In the genomic region with DNA sequence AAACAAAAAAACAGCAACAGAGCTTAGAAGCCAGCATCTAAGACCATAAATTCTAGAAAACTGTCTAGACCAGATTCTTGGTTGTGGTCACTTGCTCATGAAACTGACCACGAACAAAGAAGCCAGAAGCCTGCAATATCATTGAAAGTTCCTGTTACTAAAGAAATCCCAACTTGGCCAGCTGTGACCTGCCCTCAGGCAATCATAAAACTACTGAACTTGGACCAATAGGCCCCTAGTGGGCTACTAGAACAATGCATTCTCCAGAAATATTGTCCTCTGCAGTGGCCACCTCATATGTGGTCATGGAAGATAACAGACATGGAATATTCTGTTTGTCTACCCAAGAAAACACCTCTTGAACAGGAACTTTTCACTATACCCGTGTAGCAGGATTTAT, we compare ENCODE assay signal across 14 cellular contexts.
DNase-seq lines count a peak whose midpoint lies in the region; ATAC-seq and TF ChIP-seq lines count a peak whose summit lies in the region.
"Had no signal": no experiment of that assay in that cellular context is flagged by ENCODE, and none has a peak within 500 bp of the region (broad histone marks: within the 10 kb centered on the region; RNA-seq: fewer than 3 reads in every experiment).

No MANE protein-coding gene starts in this region.

- ATAC-seq in HG02588 (IDR thresholded peaks at IDR 0.05; ENCODE audit: unreplicated experiment) (no peak), GM19035 (IDR thresholded peaks at IDR 0.05; ENCODE audit: unreplicated experiment) (no peak)
- ATAC-seq: activated CD8-positive, alpha-beta memory T cell treated with anti-CD3 and anti-CD28 coated beads, Interleukin-2, amount 10 ng/mL, durations not matched to agents 7 days and 5 days; effector memory CD8-positive, alpha-beta T cell; stimulated activated naive B cell treated with anti-CD40 and anti-IgM and Interleukin-4, amounts not matched to agents 10 μg/mL and 1 μg/mL and 100 μg/mL, for 72 hours; T-cell had no signal

- in situ Hi-C loops in astrocyte of the spinal cord (cut with HindIII; ENCODE audit: low sequenced_read_pairs), result no loop called here

- H3K4me3 ChIP-seq in astrocyte of the spinal cord (ENCODE audit: low read depth, low read length) (no peak overlapping the region), retinal pigment epithelial cell (ENCODE audit: low read length) (no peak overlapping the region)

- TF ChIP-seq CTCF in astrocyte of the spinal cord (IDR thresholded peaks at IDR 0.05; ENCODE audit: low read depth, low read length), result peak; percentile 14
- peak; percentile 18 for TF ChIP-seq CTCF in retinal pigment epithelial cell (conservative IDR thresholded peaks at IDR 0.05; ENCODE audit: low read depth, low read length)

- DNase-seq in DMS 273 (lab: John Stamatoyannopoulos, UW; ENCODE audit: unreplicated experiment) (peak; percentile 8), DMS 273 treated with DMSO at 0.1 percent for 48 hours (lab: John Stamatoyannopoulos, UW) (no peak), HuH-7.5 (ENCODE audit: low spot score) (peak; percentile 15), astrocyte of the spinal cord (ENCODE audit: low read depth, low spot score) (peak; percentile 42), retinal pigment epithelial cell (ENCODE audit: low read depth) (no peak), NCI-H187 (lab: John Stamatoyannopoulos, UW) (no peak)
- DNase-seq: activated CD8-positive, alpha-beta memory T cell treated with anti-CD3 and anti-CD28 coated beads, Interleukin-2, amount 10 ng/mL, durations not matched to agents 7 days and 5 days; effector memory CD8-positive, alpha-beta T cell; IMR-90; stimulated activated CD4-positive, alpha-beta T cell treated with anti-CD3 and anti-CD28 coated beads, Interleukin-15, amount 100 ng/mL, for 24 hours; stimulated activated naive B cell treated with anti-CD40 and anti-IgM and Interleukin-4, amounts not matched to agents 10 μg/mL and 1 μg/mL and 100 μg/mL, for 72 hours; T-cell had no signal

Comparison
In these comparisons a context has a peak if more than half of its experiments do, and no peak if none do; other contexts are left out.
1. DNase-seq: peak in DMS 273 (single experiment), HuH-7.5 (single experiment) and astrocyte of the spinal cord (single experiment); none in DMS 273 treated with DMSO at 0.1 percent for 48 hours (single experiment), retinal pigment epithelial cell (single experiment) and NCI-H187 (0 of 2).